Comparison of ENCODE assay signal across 1 cellular context in genomic region chr12:106132175-106133135, GRCh38.
TF ChIP-seq lines count a peak whose summit lies in the region.

No MANE protein-coding gene starts in this region.

TF ChIP-seq in SK-N-SH, 30 proteins besides CTCF, POLR2A, EP300 and RAD21 (continued from another document):
- TF ChIP-seq MAX (IDR thresholded peaks at IDR 0.05; ENCODE audit: low read depth) (no peak), RXRA (IDR thresholded peaks at IDR 0.05; ENCODE audit: borderline replicate concordance, low read depth) (no peak), MXI1 (IDR thresholded peaks at IDR 0.05; ENCODE audit: low read depth, low read length) (no peak), FOXJ3 (CRISPR knock-in tag; IDR thresholded peaks at IDR 0.05) (no peak), PBX3 (IDR thresholded peaks at IDR 0.05) (no peak), SMC3 (IDR thresholded peaks at IDR 0.05; ENCODE audit: low read depth, low read length) (no peak), ZBTB33 (IDR thresholded peaks at IDR 0.05; ENCODE audit: borderline replicate concordance, low read depth) (no peak), FOXM1 (IDR thresholded peaks at IDR 0.05; ENCODE audit: low read depth) (no peak), TEAD4 (IDR thresholded peaks at IDR 0.05; ENCODE audit: borderline replicate concordance, insufficient read depth) (no peak), NRF1 (IDR thresholded peaks at IDR 0.05; ENCODE audit: low read depth, low read length) (no peak)
